8 cellular contexts compared by ENCODE assay signal in the genomic region with DNA sequence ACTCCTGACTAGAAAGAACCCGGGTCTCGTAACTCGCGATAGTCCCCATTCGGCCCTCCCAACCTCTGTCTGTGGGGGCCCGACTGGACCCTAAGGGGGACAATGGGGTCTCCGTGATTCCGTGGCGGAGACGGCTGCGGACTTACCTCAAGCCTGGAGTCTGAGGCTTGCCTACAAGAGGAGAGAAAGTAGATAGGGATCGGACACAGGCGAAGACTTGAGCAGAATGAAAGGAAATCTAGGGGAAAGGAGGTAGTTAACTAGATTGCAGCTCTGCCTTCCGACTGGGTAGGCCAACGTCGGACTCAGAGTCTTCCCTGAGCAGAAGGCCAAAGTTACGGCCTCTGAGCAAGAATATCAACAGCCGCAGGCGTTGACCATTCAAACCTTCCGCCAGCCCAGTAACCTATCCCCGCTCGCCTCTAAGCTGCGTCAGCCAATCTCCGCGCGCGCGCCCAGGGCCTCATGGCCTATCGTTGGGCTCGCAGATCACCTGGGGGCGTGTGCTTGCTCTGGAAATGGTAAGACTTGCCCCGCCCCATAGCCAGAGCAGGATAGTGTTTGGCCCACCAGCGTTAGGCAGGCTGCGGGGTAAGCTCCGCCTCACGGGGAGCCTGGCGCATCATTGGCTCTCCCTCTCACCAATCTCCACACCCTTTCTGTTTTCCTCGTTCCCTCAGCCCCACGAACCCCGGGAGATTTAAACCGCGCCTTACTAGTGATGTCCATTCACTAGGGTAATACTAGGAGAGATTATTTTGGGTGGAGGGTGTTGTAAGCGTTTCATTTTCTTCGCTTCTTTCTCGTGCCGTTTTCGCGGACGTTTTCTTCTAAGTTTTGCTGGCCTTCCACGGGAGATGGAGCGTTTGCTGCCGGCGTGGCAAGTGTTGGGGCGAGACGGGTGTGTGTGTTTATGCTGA. TPM values are rescaled to one million over a fixed set of nuclear protein-coding genes. Genes with fewer than 3 reads are reported as not detected.
DNase-seq lines count a peak whose midpoint lies in the region; ATAC-seq and TF ChIP-seq lines count a peak whose summit lies in the region.

A gene (minus strand): TSS at position 356 of the 920 bp plus-strand sequence. CDS start 624 bp downstream, outside the sequence.

- H3K4me3 ChIP-seq in SK-N-SH (ENCODE audit: low read depth in 2 of 2, low read length in 1 of 2) (peak within 1 kb of the TSS; percentile 69 to 95), testis (peak within 1 kb of the TSS; percentile 40 to 62)

- peak; percentile 100 for ATAC-seq in HG02610 (IDR thresholded peaks at IDR 0.05; ENCODE audit: unreplicated experiment)

- H3K9me2 ChIP-seq in SK-N-SH, result no peaks in the 10 kb centered on the region

- H3K36me3 ChIP-seq in SK-N-SH (replicated peaks in 1 of 2; ENCODE audit: control insufficient read depth in 1 of 2, insufficient read depth in 2 of 2, low read length in 1 of 2) (peaks cover 0 to 6% of the 10 kb centered on the region in 2 experiments), testis (ENCODE audit: low read depth, missing control alignments) (no peaks in the 10 kb centered on the region)

- no peak for TF ChIP-seq RAD21 in SK-N-SH (IDR thresholded peaks at IDR 0.05; ENCODE audit: low read length)

- H3K27ac ChIP-seq in SK-N-SH (ENCODE audit: low read depth in 2 of 2, low read length in 1 of 2) (peak within 1 kb of the TSS; percentile 17 to 56; a peak in 3 of 4 replicates), testis (peak within 1 kb of the TSS in 1 of 2 donors; percentile 51)

- peaks cover 20% of the 10 kb centered on the region; the same call in 1 of the 2 replicates for H3K79me2 ChIP-seq in SK-N-SH (ENCODE audit: insufficient read depth)

- no peaks in the 10 kb centered on the region for H3K36me3 Mint-ChIP-seq in activated naive CD4-positive, alpha-beta T cell treated with anti-CD3 and anti-CD28 coated beads, Interleukin-2, amount 50 U/mL, for 24 hours

- WGBS in SK-N-SH (ENCODE audit: low lambda C conversion rate), result under 1% methylated on average over 42 of the region's 55 CpGs
- WGBS in testis, 2 donors, result 0 to 1% methylated on average over 55 of the region's 55 CpGs

- H3K9ac ChIP-seq in SK-N-SH, result peak within 1 kb of the TSS; percentile 84

- H3K27ac Mint-ChIP-seq in activated naive CD4-positive, alpha-beta T cell treated with anti-CD3 and anti-CD28 coated beads, Interleukin-2, amount 50 U/mL, for 24 hours, result peak within 1 kb of the TSS; percentile 23

- no peaks in the 10 kb centered on the region for H3K9me3 ChIP-seq in SK-N-SH
- H3K9me3 ChIP-seq in testis, result no peaks in the 10 kb centered on the region

- no peaks in the 10 kb centered on the region for H3K9me3 Mint-ChIP-seq in activated naive CD4-positive, alpha-beta T cell treated with anti-CD3 and anti-CD28 coated beads, Interleukin-2, amount 50 U/mL, for 24 hours

- no peak for TF ChIP-seq CTCF in GM10248 (IDR thresholded peaks at IDR 0.05; ENCODE audit: control extremely low read depth, extremely low read depth, low read depth, missing control alignments)
- TF ChIP-seq CTCF in SK-N-SH (IDR thresholded peaks at IDR 0.05), result no peak
- no peak for TF ChIP-seq CTCF in testis (IDR thresholded peaks at IDR 0.05)

- no peaks in the 10 kb centered on the region for H4K20me1 ChIP-seq in SK-N-SH (ENCODE audit: insufficient read depth)

- intact Hi-C loops in testis (cut with DNase I; ENCODE audit: low total_unique reads), result no loop called here

- POLR2A ChIA-PET in GM10248 (lab: Yijun Ruan, JAX), result interaction anchor here (0.8 to 1.6 kb wide), 6 partner anchors 9 to 134 kb away, joined by 3 to 10 read pairs (median 5); a partner anchor contains a TSS
- POLR2A ChIA-PET in SK-N-SH (lab: Yijun Ruan, JAX), result interaction anchor here (1.0 to 1.2 kb wide), 2 partner anchors 21 to 134 kb away, joined by 3 to 4 read pairs; a partner anchor contains a TSS

- peaks cover 13% of the 10 kb centered on the region for H3K4me1 Mint-ChIP-seq in activated naive CD4-positive, alpha-beta T cell treated with anti-CD3 and anti-CD28 coated beads, Interleukin-2, amount 50 U/mL, for 24 hours

- no peak for TF ChIP-seq POLR2A in testis (IDR thresholded peaks at IDR 0.05)

- H3K4me3 Mint-ChIP-seq in activated naive CD4-positive, alpha-beta T cell treated with anti-CD3 and anti-CD28 coated beads, Interleukin-2, amount 50 U/mL, for 24 hours, result peak within 1 kb of the TSS; percentile 94

- peaks cover 0 to 10% of the 10 kb centered on the region in 2 experiments; a peak in 1 of 4 replicates for H3K4me1 ChIP-seq in SK-N-SH (ENCODE audit: control insufficient read depth in 1 of 2, insufficient read depth in 2 of 2, low read depth in 1 of 2, low read length in 1 of 2)
- H3K4me1 ChIP-seq in testis, result peaks cover 1% of the 10 kb centered on the region

- H3F3A ChIP-seq in SK-N-SH (replicated peaks; ENCODE audit: insufficient read depth), result peaks cover 4% of the 10 kb centered on the region

- H3K4me2 ChIP-seq in SK-N-SH, result peak within 1 kb of the TSS; percentile 98

- TF ChIP-seq EP300 in SK-N-SH (IDR thresholded peaks at IDR 0.05; ENCODE audit: borderline replicate concordance in 1 of 2, low read depth in 1 of 2, low read length in 1 of 2), result no peak

- DNase-seq in GM10248 (ENCODE audit: extremely low spot score) (peak; percentile 98), NCI-H1092 (lab: John Stamatoyannopoulos, UW) (peak; percentile 95), SK-N-SH (peak; percentile 92), glomerular endothelial cell (ENCODE audit: extremely low read depth, low read depth, low spot score) (peak; percentile 76), occipital lobe (lab: John Stamatoyannopoulos, UW) (peak; percentile 97), testis (peak; percentile 99)

- peak within 1 kb of the TSS; percentile 100 for H2AFZ ChIP-seq in SK-N-SH (ENCODE audit: low read depth)

- CTCF ChIA-PET in GM10248 (lab: Yijun Ruan, JAX), result interaction anchor here (1.3 to 18.9 kb wide), 2 partner anchors 18 to 20 kb away, joined by 3 to 403 read pairs; a partner anchor contains a TSS
- CTCF ChIA-PET in SK-N-SH (lab: Yijun Ruan, JAX), result interaction anchor here (1.0 to 13.2 kb wide), 4 partner anchors 20 to 109 kb away, joined by 3 to 239 read pairs (median 3); a partner anchor contains a TSS

- no peaks in the 10 kb centered on the region for H3K27me3 ChIP-seq in SK-N-SH (ENCODE audit: insufficient read depth)
- no peaks in the 10 kb centered on the region for H3K27me3 ChIP-seq in testis

- H3K27me3 Mint-ChIP-seq in activated naive CD4-positive, alpha-beta T cell treated with anti-CD3 and anti-CD28 coated beads, Interleukin-2, amount 50 U/mL, for 24 hours, result no peaks in the 10 kb centered on the region

TF ChIP-seq in SK-N-SH, 30 proteins besides CTCF, POLR2A, EP300 and RAD21 (continues in another document):
- TF ChIP-seq, protein P1, sequence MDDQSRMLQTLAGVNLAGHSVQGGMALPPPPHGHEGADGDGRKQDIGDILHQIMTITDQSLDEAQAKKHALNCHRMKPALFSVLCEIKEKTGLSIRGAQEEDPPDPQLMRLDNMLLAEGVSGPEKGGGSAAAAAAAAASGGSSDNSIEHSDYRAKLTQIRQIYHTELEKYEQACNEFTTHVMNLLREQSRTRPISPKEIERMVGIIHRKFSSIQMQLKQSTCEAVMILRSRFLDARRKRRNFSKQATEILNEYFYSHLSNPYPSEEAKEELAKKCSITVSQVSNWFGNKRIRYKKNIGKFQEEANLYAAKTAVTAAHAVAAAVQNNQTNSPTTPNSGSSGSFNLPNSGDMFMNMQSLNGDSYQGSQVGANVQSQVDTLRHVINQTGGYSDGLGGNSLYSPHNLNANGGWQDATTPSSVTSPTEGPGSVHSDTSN (IDR thresholded peaks at IDR 0.05), result no peak
- TF ChIP-seq FOXJ3 (CRISPR knock-in tag; IDR thresholded peaks at IDR 0.05), result no peak
- TF ChIP-seq ELF1 (IDR thresholded peaks at IDR 0.05), result no peak
- TF ChIP-seq NFIC (IDR thresholded peaks at IDR 0.05; ENCODE audit: borderline replicate concordance), result no peak
- peak; percentile 49; the same call in 1 of the 2 replicates for TF ChIP-seq POLR2AphosphoS5 (IDR thresholded peaks at IDR 0.05; ENCODE audit: low read depth, low read length)
- TF ChIP-seq, protein P2, sequence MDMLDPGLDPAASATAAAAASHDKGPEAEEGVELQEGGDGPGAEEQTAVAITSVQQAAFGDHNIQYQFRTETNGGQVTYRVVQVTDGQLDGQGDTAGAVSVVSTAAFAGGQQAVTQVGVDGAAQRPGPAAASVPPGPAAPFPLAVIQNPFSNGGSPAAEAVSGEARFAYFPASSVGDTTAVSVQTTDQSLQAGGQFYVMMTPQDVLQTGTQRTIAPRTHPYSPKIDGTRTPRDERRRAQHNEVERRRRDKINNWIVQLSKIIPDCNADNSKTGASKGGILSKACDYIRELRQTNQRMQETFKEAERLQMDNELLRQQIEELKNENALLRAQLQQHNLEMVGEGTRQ (IDR thresholded peaks at IDR 0.05; ENCODE audit: borderline replicate concordance, low read depth, low read length), result no peak
- no peak for TF ChIP-seq TCF12 (IDR thresholded peaks at IDR 0.05)
- TF ChIP-seq GATA2 (CRISPR knock-in tag; IDR thresholded peaks at IDR 0.05), result no peak
- TF ChIP-seq FOSL2 (IDR thresholded peaks at IDR 0.05; ENCODE audit: borderline replicate concordance, low read depth), result no peak
- TF ChIP-seq SIN3A (IDR thresholded peaks at IDR 0.05; ENCODE audit: borderline replicate concordance, low read depth, low read length), result peak; percentile 96
- TF ChIP-seq JUND (IDR thresholded peaks at IDR 0.05), result no peak
- TF ChIP-seq, protein P3, sequence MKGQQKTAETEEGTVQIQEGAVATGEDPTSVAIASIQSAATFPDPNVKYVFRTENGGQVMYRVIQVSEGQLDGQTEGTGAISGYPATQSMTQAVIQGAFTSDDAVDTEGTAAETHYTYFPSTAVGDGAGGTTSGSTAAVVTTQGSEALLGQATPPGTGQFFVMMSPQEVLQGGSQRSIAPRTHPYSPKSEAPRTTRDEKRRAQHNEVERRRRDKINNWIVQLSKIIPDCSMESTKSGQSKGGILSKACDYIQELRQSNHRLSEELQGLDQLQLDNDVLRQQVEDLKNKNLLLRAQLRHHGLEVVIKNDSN (IDR thresholded peaks at IDR 0.05; ENCODE audit: borderline replicate concordance, low read depth), result peak; percentile 51; the same call in 1 of the 2 replicates
- TF ChIP-seq TAF1 (IDR thresholded peaks at IDR 0.05; ENCODE audit: borderline replicate concordance, low read depth, low read length), result peak; percentile 67; the same call in 1 of the 2 replicates
- TF ChIP-seq CHD2 (IDR thresholded peaks at IDR 0.05; ENCODE audit: low read length, partially characterized antibody), result peak; percentile 56
- TF ChIP-seq, protein P4, sequence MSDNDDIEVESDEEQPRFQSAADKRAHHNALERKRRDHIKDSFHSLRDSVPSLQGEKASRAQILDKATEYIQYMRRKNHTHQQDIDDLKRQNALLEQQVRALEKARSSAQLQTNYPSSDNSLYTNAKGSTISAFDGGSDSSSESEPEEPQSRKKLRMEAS (IDR thresholded peaks at IDR 0.05; ENCODE audit: low read depth), result peak; percentile 66

RNA-seq across cellular contexts. Expression of the gene that starts here (rescaled TPM):
- 4.9 and 5.2 TPM in 2 replicates for polyA plus RNA-seq in SK-N-SH (2012; rRNA removed)
- polyA plus RNA-seq in SK-N-SH (2012; cell fraction: cytosol; rRNA removed), result 4.8 and 5.8 TPM in 2 replicates
- polyA plus RNA-seq in SK-N-SH (2012; cell fraction: nucleus; rRNA removed), result 3.9 and 5.3 TPM in 2 replicates
- total RNA-seq in glomerular endothelial cell, result 0.97 and 2.9 TPM in 2 replicates
- 2.3 TPM for total RNA-seq in occipital lobe
- total RNA-seq in testis, result 10 to 100 TPM; 11.8 to 23.7 TPM
- 39.9 TPM for polyA plus RNA-seq in testis (ENCODE audit: insufficient read depth, low read depth, low replicate concordance)
